In the genomic region with DNA sequence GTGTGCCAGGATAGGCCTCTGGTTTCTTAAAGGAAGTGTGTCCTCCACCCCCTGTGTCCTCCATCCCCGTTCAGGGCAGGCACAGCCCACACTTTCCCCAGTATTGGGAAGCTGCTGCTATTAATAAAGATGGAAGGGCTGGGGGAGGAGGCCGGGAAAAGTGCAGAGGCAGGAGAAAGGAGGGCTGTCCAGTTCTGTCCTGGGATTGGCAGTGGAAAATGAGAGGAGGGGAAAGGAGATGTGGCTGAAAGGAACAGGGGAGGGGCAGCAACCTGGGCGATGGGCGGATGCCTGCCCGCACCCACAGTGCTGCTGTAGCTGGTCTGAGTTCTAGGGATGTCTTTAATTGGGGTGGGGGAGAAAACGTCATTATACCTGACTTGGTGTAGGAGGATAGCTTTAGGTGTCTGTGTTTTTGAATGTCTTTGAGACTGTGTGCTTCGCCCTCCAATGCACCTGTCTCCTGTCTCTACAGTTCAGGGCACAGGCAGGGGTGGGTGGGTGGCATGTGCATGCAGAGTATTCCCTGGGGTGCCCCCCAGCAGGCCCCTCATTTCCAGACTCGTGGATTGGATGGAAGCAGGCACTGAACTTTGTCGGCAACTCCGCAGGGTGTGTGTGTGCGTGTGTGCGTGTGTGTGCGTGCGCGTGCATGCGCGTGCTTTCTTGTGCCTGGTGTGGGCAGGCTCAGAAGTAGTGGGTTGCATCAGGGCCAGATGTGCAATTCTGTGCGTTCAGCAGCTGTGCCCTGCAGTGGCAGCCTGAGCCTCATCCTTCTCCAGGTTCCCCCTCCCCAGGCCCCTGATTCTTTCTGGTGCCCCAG, we compare ENCODE assay signal across 8 cellular contexts. TPM values are rescaled to one million over a fixed set of nuclear protein-coding genes. Genes with fewer than 3 reads are reported as not detected.
DNase-seq lines count a peak whose midpoint lies in the region; ATAC-seq and TF ChIP-seq lines count a peak whose summit lies in the region.

No MANE protein-coding gene starts in this region.

- intact Hi-C loops in mucosa of descending colon (cut with DNase I, micrococcal nuclease) = no loop called here

- WGBS in suprapubic skin = 4% methylated on average over 8 of the region's 18 CpGs

- TF ChIP-seq EP300 in suprapubic skin (IDR thresholded peaks at IDR 0.05) = no peak

- TF ChIP-seq CTCF in mucosa of descending colon (IDR thresholded peaks at IDR 0.05) (no peak), suprapubic skin (IDR thresholded peaks at IDR 0.05) (no peak)

- DNase-seq in NCI-H146 treated with DMSO at 0.1 percent for 48 hours (lab: John Stamatoyannopoulos, UW; ENCODE audit: unreplicated experiment) = peak; percentile 10
- DNase-seq in NCI-H146 (lab: John Stamatoyannopoulos, UW) = no peak
- DNase-seq in activated CD4-positive, alpha-beta T cell treated with anti-CD3 and anti-CD28 coated beads for 1 hour = peak; percentile 27
- no peak for DNase-seq in effector memory CD4-positive, alpha-beta T cell
- peak; percentile 56 to 81 (median 72) for DNase-seq in mucosa of descending colon
- no peak for DNase-seq in suprapubic skin (ENCODE audit: low spot score in 2 of 2)
- no peak for DNase-seq in SW480 (ENCODE audit: low spot score)
- no peak for DNase-seq in inferior parietal cortex (ENCODE audit: extremely low spot score)

- peak overlapping the region; percentile 87 for H3K4me3 ChIP-seq in effector memory CD4-positive, alpha-beta T cell (ENCODE audit: insufficient read depth, low read depth, low read length, poor library complexity, severe bottlenecking)
- H3K4me3 ChIP-seq in mucosa of descending colon (no peak overlapping the region), suprapubic skin (peak overlapping the region; percentile 73)

- no peak for ATAC-seq in mucosa of descending colon

- H3K4me1 ChIP-seq in effector memory CD4-positive, alpha-beta T cell (ENCODE audit: control insufficient read depth, insufficient read depth, low read length, poor library complexity, severe bottlenecking) = peaks cover 54% of the 10 kb centered on the region
- H3K4me1 ChIP-seq in mucosa of descending colon (ENCODE audit: low read depth) = peaks cover 51% of the 10 kb centered on the region
- peaks cover 63% of the 10 kb centered on the region for H3K4me1 ChIP-seq in suprapubic skin

- no peaks in the 10 kb centered on the region for H3K27me3 ChIP-seq in effector memory CD4-positive, alpha-beta T cell (replicated peaks; ENCODE audit: control insufficient read depth, insufficient read depth, low read length, poor library complexity, severe bottlenecking)
- no peaks in the 10 kb centered on the region for H3K27me3 ChIP-seq in suprapubic skin

- H3K9me3 ChIP-seq in effector memory CD4-positive, alpha-beta T cell (ENCODE audit: control insufficient read depth, low read length) = no peaks in the 10 kb centered on the region
- H3K9me3 ChIP-seq in mucosa of descending colon = no peaks in the 10 kb centered on the region
- H3K9me3 ChIP-seq in suprapubic skin = no peaks in the 10 kb centered on the region

- peak overlapping the region; percentile 95 for H3K27ac ChIP-seq in effector memory CD4-positive, alpha-beta T cell (ENCODE audit: insufficient read depth, low read length, poor library complexity, severe bottlenecking)
- H3K27ac ChIP-seq in suprapubic skin = peak overlapping the region; percentile 99

- H3K36me3 ChIP-seq in effector memory CD4-positive, alpha-beta T cell (ENCODE audit: control insufficient read depth, insufficient read depth, low read length) = no peaks in the 10 kb centered on the region
- peaks cover 3% of the 10 kb centered on the region for H3K36me3 ChIP-seq in mucosa of descending colon (ENCODE audit: low read depth)
- peaks cover 9% of the 10 kb centered on the region for H3K36me3 ChIP-seq in suprapubic skin

- no peak for TF ChIP-seq POLR2A in suprapubic skin (IDR thresholded peaks at IDR 0.05)

RNA-seq across cellular contexts. Expression of gene TRIM8, which starts 2.5 kb away (rescaled TPM):
- total RNA-seq in mucosa of descending colon (10 to 100 TPM; 65.5 to 89.9 (median 71.3) TPM), suprapubic skin (100 to 1,000 TPM in 2 of 4 donors, 10 to 100 TPM in 2; 73.1 to 113 (median 96.1) TPM)

Comparison
In these comparisons a context has a peak if more than half of its experiments do, and no peak if none do; other contexts are left out.
1. DNase-seq: peak in NCI-H146 treated with DMSO at 0.1 percent for 48 hours (single experiment), activated CD4-positive, alpha-beta T cell treated with anti-CD3 and anti-CD28 coated beads for 1 hour (single experiment) and mucosa of descending colon (3 of 3); none in NCI-H146 (single experiment), effector memory CD4-positive, alpha-beta T cell (0 of 3), suprapubic skin (0 of 2), SW480 (single experiment) and inferior parietal cortex (single experiment).